In genomic region chr11:86673872-86674750, GRCh38 we compare ENCODE assay signal across 22 cellular contexts. TPM values are rescaled to one million over a fixed set of nuclear protein-coding genes. Genes with fewer than 3 reads are reported as not detected.
DNase-seq lines count a peak whose midpoint lies in the region; ATAC-seq and TF ChIP-seq lines count a peak whose summit lies in the region.
"Had no signal": no experiment of that assay in that cellular context is flagged by ENCODE, and none has a peak within 500 bp of the region (broad histone marks: within the 10 kb centered on the region; RNA-seq: fewer than 3 reads in every experiment).

No MANE protein-coding gene starts in this region.

- no peak for TF ChIP-seq POLR2A in sigmoid colon (IDR thresholded peaks at IDR 0.05)

- TF ChIP-seq CTCF in hepatocyte (IDR thresholded peaks at IDR 0.05; ENCODE audit: poor library complexity) (no peak), sigmoid colon (IDR thresholded peaks at IDR 0.05) (no peak), glutamatergic neuron (IDR thresholded peaks at IDR 0.05; ENCODE audit: partially characterized antibody, unreplicated experiment) (no peak)

- intact Hi-C loops in sigmoid colon (cut with DNase I) = loop anchor here (2.0 to 5.0 kb wide), 6 partner anchors 45 to 217 kb away; partner anchors contain the start of gene PRSS23
- intact Hi-C loops in activated CD4-positive, alpha-beta memory T cell treated with anti-CD3 and anti-CD28 coated beads for 36 hours (cut with micrococcal nuclease) = loop anchor here (5.0 kb wide), 2 partner anchors 68 to 217 kb away; no protein-coding TSS in a partner anchor
- intact Hi-C loops in aorta (cut with DNase I) = loop anchor here (5.0 kb wide), 2 partner anchors 42 to 128 kb away; partner anchors contain the start of gene PRSS23 (in 2 of the 2)

- no peak overlapping the region for H3K27ac Mint-ChIP-seq in glutamatergic neuron (ENCODE audit: unreplicated experiment)
- no peak overlapping the region for H3K27ac Mint-ChIP-seq in activated CD4-positive, alpha-beta memory T cell treated with anti-CD3 and anti-CD28 coated beads for 36 hours

- DNase-seq in DMS153 treated with DMSO at 0.1 percent for 48 hours (lab: John Stamatoyannopoulos, UW; ENCODE audit: unreplicated experiment) (peak; percentile 75), NCI-H510A (lab: John Stamatoyannopoulos, UW) (peak; percentile 75), hepatocyte (ENCODE audit: low spot score) (no peak), sigmoid colon (no peak), glutamatergic neuron (no peak), aorta (no peak), UCSD-AML1 (lab: John Stamatoyannopoulos, UW; ENCODE audit: unreplicated experiment) (no peak)
- no peak for DNase-seq in activated CD4-positive, alpha-beta memory T cell treated with anti-CD3 and anti-CD28 coated beads for 36 hours
- DNase-seq: activated CD4-positive, alpha-beta T cell treated with anti-CD3 and anti-CD28 coated beads for 36 hours; activated gamma-delta T cell treated with Interleukin-2 at 50 U/mL for 16 hours; amygdala; cerebellar nuclear complex; DMS79 treated with DMSO at 0.1 percent for 48 hours; hypothalamus; NCI-H1092; NCI-H226; stimulated activated CD4-positive, alpha-beta T cell treated with anti-CD3 and anti-CD28 coated beads, Interleukin-4, amount 100 ng/mL, for 4 hours; stimulated activated CD8-positive, alpha-beta memory T cell treated with anti-CD3 and anti-CD28 coated beads, Interleukin-4, amount 100 ng/mL, for 48 hours had no signal

- H3K9me3 ChIP-seq in hepatocyte (ENCODE audit: low read depth) = no peaks in the 10 kb centered on the region
- no peaks in the 10 kb centered on the region for H3K9me3 ChIP-seq in sigmoid colon
- H3K9me3 ChIP-seq in aorta (ENCODE audit: control insufficient read depth, low read length) = no peaks in the 10 kb centered on the region
- H3K9me3 ChIP-seq: HAP-1, SJSA1 had no signal

- no peak overlapping the region for H3K4me3 ChIP-seq in hepatocyte
- no peak overlapping the region for H3K4me3 ChIP-seq in sigmoid colon
- H3K4me3 ChIP-seq in aorta (ENCODE audit: low read length in 2 of 2) = no peak overlapping the region
- H3K4me3 ChIP-seq: HAP-1, SJSA1, skin epidermis had no signal

- no peaks in the 10 kb centered on the region for H4K20me1 ChIP-seq in hepatocyte (ENCODE audit: insufficient read depth, poor library complexity, severe bottlenecking)

- H3K4me3 Mint-ChIP-seq in glutamatergic neuron (ENCODE audit: unreplicated experiment) = no peak overlapping the region
- no peak overlapping the region for H3K4me3 Mint-ChIP-seq in activated CD4-positive, alpha-beta memory T cell treated with anti-CD3 and anti-CD28 coated beads for 36 hours

- peak overlapping the region; percentile 17 for H3K27ac ChIP-seq in hepatocyte
- peak overlapping the region in 3 of 4 donors; percentile 88 to 98 (median 92) for H3K27ac ChIP-seq in sigmoid colon
- H3K27ac ChIP-seq in aorta (ENCODE audit: low read depth in 1 of 2, low read length in 2 of 2) = no peak overlapping the region
- H3K27ac ChIP-seq: HL-60, SJSA1 had no signal

- ATAC-seq in aorta (ENCODE audit: low FRiP score) = no peak
- ATAC-seq: activated CD4-positive, alpha-beta T cell treated with anti-CD3 and anti-CD28 coated beads for 36 hours had no signal

- no peaks in the 10 kb centered on the region for H3K36me3 Mint-ChIP-seq in glutamatergic neuron (ENCODE audit: unreplicated experiment)
- H3K36me3 Mint-ChIP-seq in activated CD4-positive, alpha-beta memory T cell treated with anti-CD3 and anti-CD28 coated beads for 36 hours = no peaks in the 10 kb centered on the region

- H3K4me2 ChIP-seq in hepatocyte = no peak overlapping the region

- H3K79me2 ChIP-seq in hepatocyte = no peaks in the 10 kb centered on the region

- TF ChIP-seq EP300 in sigmoid colon (IDR thresholded peaks at IDR 0.05) = no peak

- H3K36me3 ChIP-seq in hepatocyte (replicated peaks; ENCODE audit: insufficient read depth, low read depth) (no peaks in the 10 kb centered on the region), sigmoid colon (no peaks in the 10 kb centered on the region), aorta (ENCODE audit: control insufficient read depth in 1 of 2, insufficient read depth in 2 of 2, low read length in 1 of 2) (no peaks in the 10 kb centered on the region)
- H3K36me3 ChIP-seq: HAP-1, SJSA1 had no signal

- H3K27me3 Mint-ChIP-seq in glutamatergic neuron (ENCODE audit: unreplicated experiment) = peaks cover 2% of the 10 kb centered on the region
- peaks cover 21% of the 10 kb centered on the region for H3K27me3 Mint-ChIP-seq in activated CD4-positive, alpha-beta memory T cell treated with anti-CD3 and anti-CD28 coated beads for 36 hours

- peaks cover 7% of the 10 kb centered on the region for H3K4me1 Mint-ChIP-seq in glutamatergic neuron (ENCODE audit: low read depth, unreplicated experiment)
- H3K4me1 Mint-ChIP-seq in activated CD4-positive, alpha-beta memory T cell treated with anti-CD3 and anti-CD28 coated beads for 36 hours (ENCODE audit: low read depth) = peaks cover 8% of the 10 kb centered on the region

- H3K9me3 Mint-ChIP-seq in glutamatergic neuron (ENCODE audit: unreplicated experiment) = peaks cover 3% of the 10 kb centered on the region
- H3K9me3 Mint-ChIP-seq in activated CD4-positive, alpha-beta memory T cell treated with anti-CD3 and anti-CD28 coated beads for 36 hours = no peaks in the 10 kb centered on the region

- H2AFZ ChIP-seq in hepatocyte = no peak overlapping the region

- POLR2A ChIA-PET in activated CD4-positive, alpha-beta memory T cell treated with anti-CD3 and anti-CD28 coated beads for 36 hours (lab: Charles Lee) = interaction anchor here (0.9 kb wide), 1 partner anchor 13 kb away, joined by 3 read pairs; no protein-coding TSS in a partner anchor

- CTCF ChIA-PET in activated CD4-positive, alpha-beta memory T cell treated with anti-CD3 and anti-CD28 coated beads for 36 hours (lab: Charles Lee) = no interaction called here

- no peaks in the 10 kb centered on the region for H3K9me2 ChIP-seq in hepatocyte (replicated peaks; ENCODE audit: insufficient read depth)

- peaks cover 3% of the 10 kb centered on the region for H3K27me3 ChIP-seq in hepatocyte
- H3K27me3 ChIP-seq in sigmoid colon = no peaks in the 10 kb centered on the region
- H3K27me3 ChIP-seq in aorta (ENCODE audit: control insufficient read depth in 1 of 2, insufficient read depth in 2 of 2, low read length in 1 of 2) = no peaks in the 10 kb centered on the region
- H3K27me3 ChIP-seq: SJSA1 had no signal

- WGBS in hepatocyte (ENCODE audit: low lambda C conversion rate, missing lambda C conversion rate) = 85% methylated on average over 6 of the region's 6 CpGs
- WGBS in sigmoid colon, 2 donors = 17 to 76% methylated on average over 6 of the region's 6 CpGs
- WGBS in aorta, 2 donors = 95 to 96% methylated on average over 6 of the region's 6 CpGs

- H3K4me1 ChIP-seq in hepatocyte (ENCODE audit: insufficient read depth) (peaks cover 10% of the 10 kb centered on the region), sigmoid colon (peaks cover 0 to 72% (median 55%) of the 10 kb centered on the region in 4 donors), aorta (ENCODE audit: control insufficient read depth in 1 of 2, insufficient read depth in 2 of 2, low read length in 2 of 2) (peaks cover 0 to 2% of the 10 kb centered on the region in 2 donors)

RNA-seq across cellular contexts. Expression of gene ME3, which starts 1.7 kb away (rescaled TPM):
- total RNA-seq in hepatocyte (16.1 and 16.2 TPM in 2 replicates), sigmoid colon (10 to 100 TPM; 25.5 to 53.2 (median 37.0) TPM), glutamatergic neuron (ENCODE audit: unreplicated experiment) (12.4 TPM), aorta (10 to 100 TPM; 27.7 to 29.4 TPM)
- polyA plus RNA-seq in hepatocyte (10.3 and 13.1 TPM in 2 replicates), sigmoid colon (10 to 100 TPM in 2 of 3 donors, 1 to 10 TPM in 1; 7.8 to 13.6 (median 10.9) TPM), aorta (10 to 100 TPM in 1 of 2 donors, 1 to 10 TPM in 1; 9.5 to 41.0 TPM)
- 1 to 10 TPM; 2.3 to 2.8 TPM for total RNA-seq in activated CD4-positive, alpha-beta memory T cell treated with anti-CD3 and anti-CD28 coated beads for 36 hours

Comparison
In these comparisons a context has a peak if more than half of its experiments do, and no peak if none do; other contexts are left out.
1. DNase-seq: peak in DMS153 treated with DMSO at 0.1 percent for 48 hours (single experiment) and NCI-H510A (single experiment); none in hepatocyte (single experiment), sigmoid colon (single experiment), glutamatergic neuron (single experiment), activated CD4-positive, alpha-beta memory T cell treated with anti-CD3 and anti-CD28 coated beads for 36 hours (single experiment), aorta (0 of 2) and UCSD-AML1 (single experiment).
2. H3K27ac ChIP-seq: peak in hepatocyte (single experiment) and sigmoid colon (3 of 4); none in aorta (0 of 2).